In genomic region chr3:141093971-141094401, GRCh38 we compare ENCODE assay signal across 11 cellular contexts. TPM values are rescaled to one million over a fixed set of nuclear protein-coding genes. Genes with fewer than 3 reads are reported as not detected.
DNase-seq lines count a peak whose midpoint lies in the region; ATAC-seq and TF ChIP-seq lines count a peak whose summit lies in the region.
"Had no signal": no experiment of that assay in that cellular context is flagged by ENCODE, and none has a peak within 500 bp of the region (broad histone marks: within the 10 kb centered on the region; RNA-seq: fewer than 3 reads in every experiment).

No MANE protein-coding gene starts in this region.

- peak overlapping the region; percentile 88 for H3K27ac Mint-ChIP-seq in neural crest cell (ENCODE audit: unreplicated experiment)
- no peak overlapping the region for H3K27ac Mint-ChIP-seq in activated T-cell treated with anti-CD3 and anti-CD28 coated beads, Interleukin-2, amount 50 U/mL, for 72 hours
- no peak overlapping the region for H3K27ac Mint-ChIP-seq in activated naive CD8-positive, alpha-beta T cell treated with anti-CD3 and anti-CD28 coated beads for 36 hours
- H3K27ac Mint-ChIP-seq: activated B cell treated with CpG ODN at 0.5 μM for 24 hours had no signal

- DNase-seq in DMS 273 (lab: John Stamatoyannopoulos, UW; ENCODE audit: unreplicated experiment) = peak; percentile 95
- peak; percentile 60 to 87 for DNase-seq in NCI-H446 (lab: John Stamatoyannopoulos, UW)
- DNase-seq in epithelial cell of prostate (ENCODE audit: low read depth, low spot score) = peak; percentile 20
- no peak for DNase-seq in neural crest cell (ENCODE audit: low read depth, low spot score)
- DNase-seq in activated T-cell treated with anti-CD3 and anti-CD28 coated beads, Interleukin-2, amount 50 U/mL, for 72 hours = no peak
- DNase-seq in activated naive CD4-positive, alpha-beta T cell (lab: John Stamatoyannopoulos, UW) = no peak
- no peak for DNase-seq in activated naive CD8-positive, alpha-beta T cell treated with anti-CD3 and anti-CD28 coated beads for 36 hours
- DNase-seq: activated B cell treated with CpG ODN at 0.5 μM for 24 hours, cortex of kidney had no signal

- H3K4me3 Mint-ChIP-seq in neural crest cell = peak overlapping the region; percentile 54
- H3K4me3 Mint-ChIP-seq in activated T-cell treated with anti-CD3 and anti-CD28 coated beads, Interleukin-2, amount 50 U/mL, for 72 hours = no peak overlapping the region
- no peak overlapping the region for H3K4me3 Mint-ChIP-seq in activated naive CD8-positive, alpha-beta T cell treated with anti-CD3 and anti-CD28 coated beads for 36 hours
- H3K4me3 Mint-ChIP-seq: activated B cell treated with CpG ODN at 0.5 μM for 24 hours had no signal

- no peaks in the 10 kb centered on the region for H3K9me3 Mint-ChIP-seq in neural crest cell
- no peaks in the 10 kb centered on the region for H3K9me3 Mint-ChIP-seq in activated T-cell treated with anti-CD3 and anti-CD28 coated beads, Interleukin-2, amount 50 U/mL, for 72 hours
- H3K9me3 Mint-ChIP-seq in activated naive CD8-positive, alpha-beta T cell treated with anti-CD3 and anti-CD28 coated beads for 36 hours = peaks cover 2% of the 10 kb centered on the region
- H3K9me3 Mint-ChIP-seq: activated B cell treated with CpG ODN at 0.5 μM for 24 hours had no signal

- H3K27ac ChIP-seq in epithelial cell of prostate = no peak overlapping the region
- H3K27ac ChIP-seq: tibial nerve had no signal

- H3K36me3 Mint-ChIP-seq in neural crest cell (ENCODE audit: low read depth) = peaks cover 7% of the 10 kb centered on the region
- H3K36me3 Mint-ChIP-seq in activated T-cell treated with anti-CD3 and anti-CD28 coated beads, Interleukin-2, amount 50 U/mL, for 72 hours (ENCODE audit: insufficient read depth in 2 of 2) = no peaks in the 10 kb centered on the region
- H3K36me3 Mint-ChIP-seq in activated naive CD8-positive, alpha-beta T cell treated with anti-CD3 and anti-CD28 coated beads for 36 hours = no peaks in the 10 kb centered on the region

- H3K27me3 Mint-ChIP-seq in neural crest cell (ENCODE audit: low read depth) = no peaks in the 10 kb centered on the region
- no peaks in the 10 kb centered on the region for H3K27me3 Mint-ChIP-seq in activated T-cell treated with anti-CD3 and anti-CD28 coated beads, Interleukin-2, amount 50 U/mL, for 72 hours (ENCODE audit: low read depth)
- no peaks in the 10 kb centered on the region for H3K27me3 Mint-ChIP-seq in activated naive CD8-positive, alpha-beta T cell treated with anti-CD3 and anti-CD28 coated beads for 36 hours
- H3K27me3 Mint-ChIP-seq: activated B cell treated with CpG ODN at 0.5 μM for 24 hours had no signal

- H3K4me1 Mint-ChIP-seq in neural crest cell = peaks cover 66% of the 10 kb centered on the region
- H3K4me1 Mint-ChIP-seq in activated T-cell treated with anti-CD3 and anti-CD28 coated beads, Interleukin-2, amount 50 U/mL, for 72 hours (ENCODE audit: low read depth) = no peaks in the 10 kb centered on the region
- no peaks in the 10 kb centered on the region for H3K4me1 Mint-ChIP-seq in activated naive CD8-positive, alpha-beta T cell treated with anti-CD3 and anti-CD28 coated beads for 36 hours
- H3K4me1 Mint-ChIP-seq: activated B cell treated with CpG ODN at 0.5 μM for 24 hours had no signal

- no peak for TF ChIP-seq CTCF in neural crest cell (conservative IDR thresholded peaks at IDR 0.05)

- ATAC-seq in activated T-cell treated with anti-CD3 and anti-CD28 coated beads, Interleukin-2, amount 50 U/mL, for 72 hours (replicated peaks in 1 of 2) = no peak
- no peak for ATAC-seq in GM21515 (IDR thresholded peaks at IDR 0.05; ENCODE audit: unreplicated experiment)

RNA-seq across cellular contexts. Expression of gene SPSB4, which starts 42.8 kb away (rescaled TPM):
- 33.2 and 35.1 TPM in 2 replicates for total RNA-seq in neural crest cell
- total RNA-seq in activated T-cell treated with anti-CD3 and anti-CD28 coated beads, Interleukin-2, amount 50 U/mL, for 72 hours = not detected
- not detected for total RNA-seq in activated naive CD8-positive, alpha-beta T cell treated with anti-CD3 and anti-CD28 coated beads for 36 hours
- total RNA-seq: activated B cell treated with CpG ODN at 0.5 μM for 24 hours had no signal

Comparison
In these comparisons a context has a peak if more than half of its experiments do, and no peak if none do; other contexts are left out.
1. DNase-seq: peak in DMS 273 (single experiment), NCI-H446 (2 of 2) and epithelial cell of prostate (single experiment); none in neural crest cell (single experiment), activated T-cell treated with anti-CD3 and anti-CD28 coated beads, Interleukin-2, amount 50 U/mL, for 72 hours (0 of 2), activated naive CD4-positive, alpha-beta T cell (0 of 4) and activated naive CD8-positive, alpha-beta T cell treated with anti-CD3 and anti-CD28 coated beads for 36 hours (single experiment).
2. RNA of gene SPSB4, which starts 42.8 kb away (total RNA-seq): 33.2 to 35.1 TPM in neural crest cell; not detected in activated T-cell treated with anti-CD3 and anti-CD28 coated beads, Interleukin-2, amount 50 U/mL, for 72 hours and not detected in activated naive CD8-positive, alpha-beta T cell treated with anti-CD3 and anti-CD28 coated beads for 36 hours; every median in the first group is over 10 times any median in the second.